In genomic region chr11:57321996-57322880, GRCh38 we compare ENCODE assay signal across 8 cellular contexts. TPM values are rescaled to one million over a fixed set of nuclear protein-coding genes. Genes with fewer than 3 reads are reported as not detected.
A peak's percentile ranks its signal among the peaks of the same experiment; 100 is the strongest.
DNase-seq lines count a peak whose midpoint lies in the region; ATAC-seq and TF ChIP-seq lines count a peak whose summit lies in the region.

No MANE protein-coding gene starts in this region.

- H3K4me3 ChIP-seq in breast epithelium (peak overlapping the region; percentile 91 to 92 (median 91)), iPS-18a (ENCODE audit: low read length) (peak overlapping the region; percentile 86)

- H3K27me3 Mint-ChIP-seq in activated CD8-positive, alpha-beta T cell treated with anti-CD3 and anti-CD28 coated beads for 36 hours, result no peaks in the 10 kb centered on the region
- H3K27me3 Mint-ChIP-seq in activated CD8-positive, alpha-beta T cell treated with anti-CD3 and anti-CD28 coated beads, Interleukin-2, amount 10 ng/mL, durations not matched to agents 7 days and 5 days (ENCODE audit: low read depth), result no peaks in the 10 kb centered on the region

- no peak for TF ChIP-seq CTCF in activated CD8-positive, alpha-beta T cell treated with anti-CD3 and anti-CD28 coated beads for 36 hours (IDR thresholded peaks at IDR 0.05)
- no peak for TF ChIP-seq CTCF in breast epithelium (IDR thresholded peaks at IDR 0.05)

- H3K9ac ChIP-seq in iPS-18a (ENCODE audit: low read length), result no peak overlapping the region

- DNase-seq in activated CD8-positive, alpha-beta T cell treated with anti-CD3 and anti-CD28 coated beads for 36 hours, result peak; percentile 26
- DNase-seq in activated CD8-positive, alpha-beta T cell treated with anti-CD3 and anti-CD28 coated beads, Interleukin-2, amount 10 ng/mL, durations not matched to agents 7 days and 5 days, result no peak
- DNase-seq in NCI-H446 (lab: John Stamatoyannopoulos, UW) (peak; percentile 80 to 90), breast epithelium (ENCODE audit: low spot score in 2 of 2) (peak; percentile 89 to 96), sciatic nerve (ENCODE audit: low spot score) (peak; percentile 94)

- H3K27ac ChIP-seq in breast epithelium (peak overlapping the region; percentile 98), iPS-18a (ENCODE audit: low read length) (peak overlapping the region; percentile 61)

- CTCF ChIA-PET in activated CD8-positive, alpha-beta T cell treated with anti-CD3 and anti-CD28 coated beads for 36 hours (lab: Charles Lee), result interaction anchor here (2.3 kb wide), 1 partner anchor 10 kb away, joined by 9 read pairs; no protein-coding TSS in a partner anchor
- CTCF ChIA-PET in activated CD8-positive, alpha-beta T cell treated with anti-CD3 and anti-CD28 coated beads, Interleukin-2, amount 10 ng/mL, durations not matched to agents 7 days and 5 days (lab: Charles Lee), result no interaction called here

- H3K9me3 ChIP-seq in breast epithelium, result no peaks in the 10 kb centered on the region
- H3K9me3 ChIP-seq in iPS-18a (ENCODE audit: control insufficient read depth, low read depth, low read length), result no peaks in the 10 kb centered on the region

- intact Hi-C loops in activated CD8-positive, alpha-beta T cell treated with anti-CD3 and anti-CD28 coated beads for 36 hours (cut with micrococcal nuclease), result no loop called here
- intact Hi-C loops in breast epithelium (cut with DNase I; ENCODE audit: low total_unique reads) (loop anchor here (1.0 kb wide), 1 partner anchor 19 kb away; no protein-coding TSS in a partner anchor), sciatic nerve (cut with DNase I) (no loop called here)

- no peak for ATAC-seq in activated CD8-positive, alpha-beta T cell treated with anti-CD3 and anti-CD28 coated beads for 36 hours
- no peak for ATAC-seq in activated CD8-positive, alpha-beta T cell treated with anti-CD3 and anti-CD28 coated beads, Interleukin-2, amount 10 ng/mL, durations not matched to agents 7 days and 5 days
- ATAC-seq in sciatic nerve, result peak; percentile 87
- no peak for ATAC-seq in HG02642 (IDR thresholded peaks at IDR 0.05; ENCODE audit: poor library complexity, unreplicated experiment)
- ATAC-seq in GM19324 (IDR thresholded peaks at IDR 0.05; ENCODE audit: low FRiP score, unreplicated experiment), result no peak

- H3K36me3 ChIP-seq in breast epithelium (no peaks in the 10 kb centered on the region), iPS-18a (ENCODE audit: control insufficient read depth, low read depth, low read length) (peaks cover 49% of the 10 kb centered on the region)

- no peak overlapping the region for H3K4me3 Mint-ChIP-seq in activated CD8-positive, alpha-beta T cell treated with anti-CD3 and anti-CD28 coated beads for 36 hours
- H3K4me3 Mint-ChIP-seq in activated CD8-positive, alpha-beta T cell treated with anti-CD3 and anti-CD28 coated beads, Interleukin-2, amount 10 ng/mL, durations not matched to agents 7 days and 5 days, result no peak overlapping the region

- H3K4me1 ChIP-seq in breast epithelium, result peaks cover 18 to 39% of the 10 kb centered on the region in 2 donors
- H3K4me1 ChIP-seq in iPS-18a (ENCODE audit: control insufficient read depth, low read depth, low read length), result peaks cover 25% of the 10 kb centered on the region

- H3K4me1 Mint-ChIP-seq in activated CD8-positive, alpha-beta T cell treated with anti-CD3 and anti-CD28 coated beads for 36 hours (ENCODE audit: low read depth), result peaks cover 41% of the 10 kb centered on the region
- H3K4me1 Mint-ChIP-seq in activated CD8-positive, alpha-beta T cell treated with anti-CD3 and anti-CD28 coated beads, Interleukin-2, amount 10 ng/mL, durations not matched to agents 7 days and 5 days (ENCODE audit: low read depth), result peaks cover 46% of the 10 kb centered on the region

- H3K27me3 ChIP-seq in breast epithelium (no peaks in the 10 kb centered on the region), iPS-18a (ENCODE audit: control insufficient read depth, insufficient read depth, low read length) (no peaks in the 10 kb centered on the region)

- no peak for TF ChIP-seq POLR2A in breast epithelium (IDR thresholded peaks at IDR 0.05)

- peaks cover 33% of the 10 kb centered on the region for H3K36me3 Mint-ChIP-seq in activated CD8-positive, alpha-beta T cell treated with anti-CD3 and anti-CD28 coated beads for 36 hours (ENCODE audit: low read depth)
- peaks cover 22% of the 10 kb centered on the region for H3K36me3 Mint-ChIP-seq in activated CD8-positive, alpha-beta T cell treated with anti-CD3 and anti-CD28 coated beads, Interleukin-2, amount 10 ng/mL, durations not matched to agents 7 days and 5 days (ENCODE audit: low read depth)

- H3K27ac Mint-ChIP-seq in activated CD8-positive, alpha-beta T cell treated with anti-CD3 and anti-CD28 coated beads for 36 hours, result no peak overlapping the region
- no peak overlapping the region for H3K27ac Mint-ChIP-seq in activated CD8-positive, alpha-beta T cell treated with anti-CD3 and anti-CD28 coated beads, Interleukin-2, amount 10 ng/mL, durations not matched to agents 7 days and 5 days

- no peaks in the 10 kb centered on the region for H3K9me3 Mint-ChIP-seq in activated CD8-positive, alpha-beta T cell treated with anti-CD3 and anti-CD28 coated beads for 36 hours
- H3K9me3 Mint-ChIP-seq in activated CD8-positive, alpha-beta T cell treated with anti-CD3 and anti-CD28 coated beads, Interleukin-2, amount 10 ng/mL, durations not matched to agents 7 days and 5 days (ENCODE audit: insufficient read depth), result no peaks in the 10 kb centered on the region

- POLR2A ChIA-PET in activated CD8-positive, alpha-beta T cell treated with anti-CD3 and anti-CD28 coated beads for 36 hours (lab: Charles Lee), result interaction anchor here (1.0 to 5.8 kb wide), 2 partner anchors 9 to 13 kb away, joined by 4 to 38 read pairs; partner anchors contain the start of gene SSRP1
- POLR2A ChIA-PET in activated CD8-positive, alpha-beta T cell treated with anti-CD3 and anti-CD28 coated beads, Interleukin-2, amount 10 ng/mL, durations not matched to agents 7 days and 5 days (lab: Charles Lee), result interaction anchor here (0.9 to 1.9 kb wide), 2 partner anchors 14 to 419 kb away, joined by 3 to 9 read pairs; partner anchors contain the start of genes SELENOH and SSRP1

RNA-seq across cellular contexts. Expression of gene TNKS1BP1, which starts 2.5 kb away (rescaled TPM):
- total RNA-seq in activated CD8-positive, alpha-beta T cell treated with anti-CD3 and anti-CD28 coated beads for 36 hours, result 10 to 100 TPM; 18.4 to 23.2 TPM
- total RNA-seq in activated CD8-positive, alpha-beta T cell treated with anti-CD3 and anti-CD28 coated beads, Interleukin-2, amount 10 ng/mL, durations not matched to agents 7 days and 5 days, result 10 to 100 TPM; 10.5 to 10.9 TPM
- total RNA-seq in breast epithelium (100 to 1,000 TPM in 1 of 3 donors, 10 to 100 TPM in 2; 79.3 to 111 (median 82.7) TPM), sciatic nerve (178 TPM)

RNA-seq across cellular contexts. Expression of gene SSRP1, which starts 13.5 kb away (rescaled TPM):
- 100 to 1,000 TPM; 284 to 290 TPM for total RNA-seq in activated CD8-positive, alpha-beta T cell treated with anti-CD3 and anti-CD28 coated beads for 36 hours
- total RNA-seq in activated CD8-positive, alpha-beta T cell treated with anti-CD3 and anti-CD28 coated beads, Interleukin-2, amount 10 ng/mL, durations not matched to agents 7 days and 5 days, result 100 to 1,000 TPM; 185 to 191 TPM
- 10 to 100 TPM; 60.0 to 83.9 (median 76.5) TPM for total RNA-seq in breast epithelium
- 54.9 TPM for total RNA-seq in sciatic nerve

RNA-seq across cellular contexts. Expression of gene P2RX3, which starts 15.9 kb away (rescaled TPM):
- not detected for total RNA-seq in activated CD8-positive, alpha-beta T cell treated with anti-CD3 and anti-CD28 coated beads for 36 hours
- total RNA-seq in activated CD8-positive, alpha-beta T cell treated with anti-CD3 and anti-CD28 coated beads, Interleukin-2, amount 10 ng/mL, durations not matched to agents 7 days and 5 days, result not detected
- total RNA-seq in breast epithelium (not detected), sciatic nerve (not detected)

RNA-seq across cellular contexts. Expression of gene PRG3, which starts 58.7 kb away (rescaled TPM):
- total RNA-seq in activated CD8-positive, alpha-beta T cell treated with anti-CD3 and anti-CD28 coated beads for 36 hours, result not detected
- not detected for total RNA-seq in activated CD8-positive, alpha-beta T cell treated with anti-CD3 and anti-CD28 coated beads, Interleukin-2, amount 10 ng/mL, durations not matched to agents 7 days and 5 days
- total RNA-seq in breast epithelium (not detected), sciatic nerve (not detected)
